ENCODE assay signal across 8 cellular contexts in the genomic region with DNA sequence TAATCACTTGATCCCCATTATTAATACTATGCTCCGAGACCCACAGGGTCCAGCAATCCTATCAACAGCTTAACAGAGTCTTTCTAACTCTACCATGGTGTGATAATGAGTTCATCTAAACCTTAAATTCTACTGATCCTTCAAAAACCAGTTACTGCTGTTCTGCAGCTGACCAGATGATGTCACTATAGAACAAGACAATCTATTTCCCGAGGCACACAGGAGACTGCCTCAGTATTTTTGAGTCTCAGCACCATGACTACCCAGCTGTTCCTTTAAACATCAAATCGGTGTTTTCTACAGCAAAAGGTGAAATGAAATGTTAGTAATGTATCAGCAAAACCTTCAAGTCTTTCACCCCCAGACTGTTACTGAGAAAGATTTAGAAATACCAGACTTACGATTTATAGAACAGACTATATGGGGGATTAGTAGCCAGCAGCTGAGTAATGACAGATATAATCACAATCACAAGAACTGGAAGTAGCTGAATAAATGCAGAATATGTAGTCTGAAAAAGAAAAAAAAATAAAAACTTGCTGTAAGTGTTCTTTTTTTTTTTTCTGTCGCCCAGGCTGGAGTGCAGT. TPM values are rescaled to one million over a fixed set of nuclear protein-coding genes. Genes with fewer than 3 reads are reported as not detected.
DNase-seq lines count a peak whose midpoint lies in the region; ATAC-seq, FAIRE-seq and TF ChIP-seq lines count a peak whose summit lies in the region.

No MANE protein-coding gene starts in this region.

- TF ChIP-seq CTCF in Calu3 (IDR thresholded peaks at IDR 0.05; ENCODE audit: unreplicated experiment) = peak; percentile 90
- peak; percentile 71 for TF ChIP-seq CTCF in bronchial epithelial cell (IDR thresholded peaks at IDR 0.05; ENCODE audit: insufficient read depth, low read length, severe bottlenecking)
- peak; percentile 83 for TF ChIP-seq CTCF in kidney (IDR thresholded peaks at IDR 0.05; ENCODE audit: borderline replicate concordance, extremely low read depth, insufficient read depth)

- CTCF ChIA-PET in Calu3 (lab: Charles Lee) = interaction anchor here (0.7 to 6.1 kb wide), 4 partner anchors 60 to 150 kb away, joined by 3 to 69 read pairs (median 5); a partner anchor contains a TSS

- no peak overlapping the region for H3K4me3 Mint-ChIP-seq in Calu3 (ENCODE audit: low read depth, unreplicated experiment)

- H3K36me3 ChIP-seq in bronchial epithelial cell (ENCODE audit: control insufficient read depth, insufficient read depth, low read length) (no peaks in the 10 kb centered on the region), kidney (ENCODE audit: control insufficient read depth in 1 of 2, insufficient read depth in 2 of 2, low read length in 2 of 2) (peaks cover 10 to 11% of the 10 kb centered on the region in 2 donors)

- no peaks in the 10 kb centered on the region for H3K9me3 Mint-ChIP-seq in Calu3 (ENCODE audit: low read depth, unreplicated experiment)

- no peaks in the 10 kb centered on the region for H3K36me3 Mint-ChIP-seq in Calu3 (ENCODE audit: insufficient read depth, unreplicated experiment)

- no peak overlapping the region for H3K27ac Mint-ChIP-seq in Calu3 (ENCODE audit: unreplicated experiment)

- H3K27me3 ChIP-seq in bronchial epithelial cell (ENCODE audit: control insufficient read depth, insufficient read depth, low read length) = no peaks in the 10 kb centered on the region

- peak; percentile 59 for DNase-seq in Calu3
- DNase-seq in NCI-H1105 treated with DMSO at 0.1 percent for 48 hours (lab: John Stamatoyannopoulos, UW) = peak; percentile 50
- DNase-seq in SKM-1 treated with dmso at 0.1 percent for 144 hours (lab: John Stamatoyannopoulos, UW; ENCODE audit: unreplicated experiment) = peak; percentile 86
- DNase-seq in bronchial epithelial cell (ENCODE audit: low read depth) = peak; percentile 70
- no peak for DNase-seq in kidney
- peak; percentile 91 for DNase-seq in superior temporal gyrus (ENCODE audit: extremely low spot score)
- DNase-seq in ureter (ENCODE audit: low spot score) = no peak

- intact Hi-C loops in Calu3 (cut with micrococcal nuclease; ENCODE audit: unreplicated experiment) (loop anchor here (1.0 to 5.0 kb wide), 2 partner anchors 75 to 91 kb away; no protein-coding TSS in a partner anchor), kidney (cut with DNase I) (no loop called here)

- H3K27ac ChIP-seq in kidney (ENCODE audit: low read depth in 2 of 2, low read length in 2 of 2) = no peak overlapping the region

- no peaks in the 10 kb centered on the region for H3K27me3 Mint-ChIP-seq in Calu3 (ENCODE audit: unreplicated experiment)

- no peak overlapping the region for H3K9ac ChIP-seq in kidney (ENCODE audit: low read length in 2 of 2)

- peak; percentile 60 for ATAC-seq in GM21423 (IDR thresholded peaks at IDR 0.05; ENCODE audit: unreplicated experiment)

- no peak overlapping the region for H3K4me3 ChIP-seq in bronchial epithelial cell (ENCODE audit: low read depth, low read length)
- no peak overlapping the region for H3K4me3 ChIP-seq in kidney (ENCODE audit: low read length in 2 of 2)

- H3K4me1 ChIP-seq in kidney (ENCODE audit: control insufficient read depth in 1 of 2, insufficient read depth in 1 of 2, low read depth in 1 of 2, low read length in 2 of 2) = peaks cover 3 to 11% of the 10 kb centered on the region in 2 donors

- no peak for FAIRE-seq in bronchial epithelial cell (lab: Jason Lieb, UNC)
- peak; percentile 84 for FAIRE-seq in kidney (lab: Jason Lieb, UNC)

- no peaks in the 10 kb centered on the region for H3K4me1 Mint-ChIP-seq in Calu3 (ENCODE audit: low read depth, unreplicated experiment)

- no TSS peak for BruUV-seq in Calu3 (replicated peaks; lab: Mats Ljungman, UMichigan)

- no peaks in the 10 kb centered on the region for H3K9me3 ChIP-seq in kidney (ENCODE audit: control insufficient read depth in 1 of 2, low read length in 2 of 2)

RNA-seq across cellular contexts. Expression of a gene that starts 16.9 kb away (rescaled TPM):
- total RNA-seq in Calu3 (2022) (6.7 and 9.8 TPM in 2 replicates), bronchial epithelial cell (1.2 and 1.6 TPM in 2 replicates), kidney (13.7 TPM), ureter (10.3 TPM)
- 3.9 TPM for polyA plus RNA-seq in kidney (ENCODE audit: insufficient read depth, low read depth, low replicate concordance)

RNA-seq across cellular contexts. Expression of a gene that starts 18.5 kb away (rescaled TPM):
- total RNA-seq in Calu3 (2022) (5.1 and 6.8 TPM in 2 replicates), bronchial epithelial cell (6.1 and 7.3 TPM in 2 replicates), kidney (6.8 TPM), ureter (7.8 TPM)
- 21.6 TPM for polyA plus RNA-seq in kidney (ENCODE audit: insufficient read depth, low read depth, low replicate concordance)

RNA-seq across cellular contexts. Expression of a gene that starts 27.5 kb away (rescaled TPM):
- total RNA-seq in Calu3 (2022) = 1.9 and 2.4 TPM in 2 replicates
- 0.51 and 0.53 TPM in 2 replicates for total RNA-seq in bronchial epithelial cell
- 3.8 TPM for total RNA-seq in kidney
- 1.5 TPM for polyA plus RNA-seq in kidney (ENCODE audit: insufficient read depth, low read depth, low replicate concordance)
- 2.4 TPM for total RNA-seq in ureter

RNA-seq across cellular contexts. Expression of a gene that starts 32.7 kb away (rescaled TPM):
- total RNA-seq in Calu3 (2022) (0.24 TPM in 1 of 2 replicates, not detected in the other), bronchial epithelial cell (0.13 TPM in 1 of 2 replicates, not detected in the other), kidney (49.6 TPM), ureter (12.9 TPM)
- 1.2 TPM for polyA plus RNA-seq in kidney (ENCODE audit: insufficient read depth, low read depth, low replicate concordance)

RNA-seq across cellular contexts. Expression of a gene that starts 39.3 kb away (rescaled TPM):
- total RNA-seq in Calu3 (2022) = 0.80 and 2.8 TPM in 2 replicates
- total RNA-seq in bronchial epithelial cell = not detected in 2 replicates
- 3.5 TPM for total RNA-seq in kidney
- 31.9 TPM for polyA plus RNA-seq in kidney (ENCODE audit: insufficient read depth, low read depth, low replicate concordance)
- 0.65 TPM for total RNA-seq in ureter

Comparison
In these comparisons a context has a peak if more than half of its experiments do, and no peak if none do; other contexts are left out.
1. DNase-seq: peak in Calu3 (single experiment), NCI-H1105 treated with DMSO at 0.1 percent for 48 hours (single experiment), SKM-1 treated with dmso at 0.1 percent for 144 hours (single experiment), bronchial epithelial cell (single experiment) and superior temporal gyrus (single experiment); none in kidney (single experiment) and ureter (single experiment).
2. Peak in every context shown above with its lines, with median percentiles within 50 percentile points of each other: CTCF ChIP-seq.